19 cellular contexts compared by ENCODE assay signal in the genomic region with DNA sequence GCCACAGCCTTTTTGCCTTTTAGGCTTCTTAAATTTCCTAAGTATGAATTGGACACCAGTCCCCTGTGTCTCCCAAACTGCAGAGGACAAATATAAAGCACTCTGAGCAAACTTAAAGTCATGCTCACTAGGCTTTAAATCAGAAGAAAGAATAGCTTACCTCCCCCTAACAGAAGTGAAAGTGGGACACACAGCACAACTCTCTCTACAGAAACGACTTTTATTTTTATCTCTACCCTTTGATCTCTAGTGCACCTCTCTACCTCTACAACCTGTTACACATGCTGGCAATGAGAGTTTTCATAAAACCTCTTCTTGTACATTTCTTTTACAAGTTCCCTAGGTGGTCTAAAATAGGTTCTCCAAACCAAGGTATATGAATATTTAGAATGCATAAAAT. TPM values are rescaled to one million over a fixed set of nuclear protein-coding genes. Genes with fewer than 3 reads are reported as not detected.
A peak's percentile ranks its signal among the peaks of the same experiment; 100 is the strongest.
DNase-seq lines count a peak whose midpoint lies in the region; ATAC-seq and TF ChIP-seq lines count a peak whose summit lies in the region.
"Had no signal": no experiment of that assay in that cellular context is flagged by ENCODE, and none has a peak within 500 bp of the region (broad histone marks: within the 10 kb centered on the region; RNA-seq: fewer than 3 reads in every experiment).

No MANE protein-coding gene starts in this region.

- H4K20me1 ChIP-seq in DND-41 (ENCODE audit: insufficient read depth, low read length) (no peaks in the 10 kb centered on the region), neural progenitor cell (ENCODE audit: low read depth) (no peaks in the 10 kb centered on the region)

- H3K4me3 Mint-ChIP-seq in CD8-positive, alpha-beta T cell = no peak overlapping the region
- H3K4me3 Mint-ChIP-seq in activated naive CD8-positive, alpha-beta T cell treated with anti-CD3 and anti-CD28 coated beads for 36 hours = peak overlapping the region; percentile 15
- no peak overlapping the region for H3K4me3 Mint-ChIP-seq in neural progenitor cell
- H3K4me3 Mint-ChIP-seq: CD4-positive, CD25-positive, alpha-beta regulatory T cell; HFFc6 had no signal

- no peak overlapping the region for H3K27ac ChIP-seq in CD8-positive, alpha-beta T cell (ENCODE audit: low read depth, low read length)
- H3K27ac ChIP-seq in DND-41 (ENCODE audit: low read length) (no peak overlapping the region), neural progenitor cell (no peak overlapping the region)

- H3K27ac Mint-ChIP-seq in CD8-positive, alpha-beta T cell = no peak overlapping the region
- H3K27ac Mint-ChIP-seq in activated naive CD8-positive, alpha-beta T cell treated with anti-CD3 and anti-CD28 coated beads for 36 hours = peak overlapping the region; percentile 46
- H3K27ac Mint-ChIP-seq in neural progenitor cell = no peak overlapping the region
- H3K27ac Mint-ChIP-seq: CD4-positive, CD25-positive, alpha-beta regulatory T cell; HFFc6 had no signal

- H3K9ac ChIP-seq in DND-41 (ENCODE audit: low read depth, low read length) = no peak overlapping the region
- no peak overlapping the region for H3K9ac ChIP-seq in neural progenitor cell

- intact Hi-C loops in CD8-positive, alpha-beta T cell (cut with DNase I, micrococcal nuclease) = no loop called here

- H3K79me2 ChIP-seq in DND-41 (ENCODE audit: insufficient read depth, low read length) (no peaks in the 10 kb centered on the region), neural progenitor cell (ENCODE audit: low read depth) (peaks cover 13% of the 10 kb centered on the region)

- no peak for DNase-seq in CD8-positive, alpha-beta T cell
- no peak for DNase-seq in DND-41
- no peak for DNase-seq in activated naive CD8-positive, alpha-beta T cell treated with anti-CD3 and anti-CD28 coated beads for 36 hours
- DNase-seq in neural progenitor cell (ENCODE audit: low spot score) = no peak
- DNase-seq in NCI-H510A treated with DMSO at 0.1 percent for 48 hours (lab: John Stamatoyannopoulos, UW) = no peak
- no peak for DNase-seq in NCI-H1694 treated with DMSO at 0.1 percent for 48 hours (lab: John Stamatoyannopoulos, UW)
- DNase-seq: ACHN, BE2C, C1 segment of cervical spinal cord, Caco-2, GDM1, GOT3, H7, HFFc6, IMR-90 had no signal

- peak; percentile 40 for ATAC-seq in CD8-positive, alpha-beta T cell
- ATAC-seq in DND-41 (ENCODE audit: insufficient read depth, low read depth) (peak; percentile 53; the same call in 1 of the 3 replicates), GM21723 (IDR thresholded peaks at IDR 0.05; ENCODE audit: unreplicated experiment) (no peak)
- ATAC-seq: HCT116 had no signal

- H3K4me2 ChIP-seq in DND-41 (ENCODE audit: insufficient read depth, low read length) (no peak overlapping the region), neural progenitor cell (peak overlapping the region; percentile 84)

- no peaks in the 10 kb centered on the region for H3F3A ChIP-seq in neural progenitor cell (ENCODE audit: low read depth)

- CTCF ChIA-PET in CD8-positive, alpha-beta T cell (lab: Charles Lee) = no interaction called here

- no peaks in the 10 kb centered on the region for H3K4me1 ChIP-seq in CD8-positive, alpha-beta T cell (ENCODE audit: insufficient read depth, low read length)
- H3K4me1 ChIP-seq in DND-41 (ENCODE audit: insufficient read depth, low read length) (no peaks in the 10 kb centered on the region), neural progenitor cell (peaks cover 8% of the 10 kb centered on the region)
- H3K4me1 ChIP-seq: BE2C, Caco-2 had no signal

- H3K9me3 Mint-ChIP-seq in CD8-positive, alpha-beta T cell = peaks cover 2% of the 10 kb centered on the region
- no peaks in the 10 kb centered on the region for H3K9me3 Mint-ChIP-seq in activated naive CD8-positive, alpha-beta T cell treated with anti-CD3 and anti-CD28 coated beads for 36 hours
- H3K9me3 Mint-ChIP-seq in neural progenitor cell = peaks cover 5% of the 10 kb centered on the region
- H3K9me3 Mint-ChIP-seq: HFFc6 had no signal

- H3K9me3 ChIP-seq in CD8-positive, alpha-beta T cell (ENCODE audit: low read length) = no peaks in the 10 kb centered on the region
- H3K9me3 ChIP-seq in DND-41 (ENCODE audit: insufficient read depth, low read length, severe bottlenecking) (no peaks in the 10 kb centered on the region), neural progenitor cell (ENCODE audit: low read depth) (no peaks in the 10 kb centered on the region)
- H3K9me3 ChIP-seq: BE2C, Caco-2 had no signal

- no peaks in the 10 kb centered on the region for H3K36me3 ChIP-seq in CD8-positive, alpha-beta T cell (ENCODE audit: insufficient read depth, low read length)
- H3K36me3 ChIP-seq in DND-41 (ENCODE audit: insufficient read depth, low read length) (no peaks in the 10 kb centered on the region), neural progenitor cell (no peaks in the 10 kb centered on the region)
- H3K36me3 ChIP-seq: BE2C had no signal

- no peaks in the 10 kb centered on the region for H3K36me3 Mint-ChIP-seq in CD8-positive, alpha-beta T cell
- peaks cover 4% of the 10 kb centered on the region for H3K36me3 Mint-ChIP-seq in activated naive CD8-positive, alpha-beta T cell treated with anti-CD3 and anti-CD28 coated beads for 36 hours
- H3K36me3 Mint-ChIP-seq in neural progenitor cell = no peaks in the 10 kb centered on the region
- H3K36me3 Mint-ChIP-seq: CD4-positive, CD25-positive, alpha-beta regulatory T cell had no signal

- H3K4me1 Mint-ChIP-seq in CD8-positive, alpha-beta T cell (ENCODE audit: low read depth) = peaks cover 10% of the 10 kb centered on the region
- peaks cover 14% of the 10 kb centered on the region for H3K4me1 Mint-ChIP-seq in activated naive CD8-positive, alpha-beta T cell treated with anti-CD3 and anti-CD28 coated beads for 36 hours
- peaks cover 8% of the 10 kb centered on the region for H3K4me1 Mint-ChIP-seq in neural progenitor cell

- H3K27me3 ChIP-seq in CD8-positive, alpha-beta T cell (ENCODE audit: insufficient read depth, low read length) = no peaks in the 10 kb centered on the region
- H3K27me3 ChIP-seq in DND-41 (ENCODE audit: insufficient read depth, low read length, poor library complexity) (no peaks in the 10 kb centered on the region), neural progenitor cell (no peaks in the 10 kb centered on the region)
- H3K27me3 ChIP-seq: BE2C had no signal

- no peak overlapping the region for H3K4me3 ChIP-seq in CD8-positive, alpha-beta T cell (ENCODE audit: low read depth, low read length)
- H3K4me3 ChIP-seq in DND-41 (ENCODE audit: low read depth in 1 of 2, low read length in 2 of 2) = no peak overlapping the region
- no peak overlapping the region for H3K4me3 ChIP-seq in neural progenitor cell

- no peak overlapping the region for H2AFZ ChIP-seq in DND-41 (ENCODE audit: low read depth, low read length)
- no peak overlapping the region for H2AFZ ChIP-seq in neural progenitor cell (replicated peaks)

- no peak for TF ChIP-seq CTCF in CD8-positive, alpha-beta T cell (IDR thresholded peaks at IDR 0.05)
- TF ChIP-seq CTCF in DND-41 (IDR thresholded peaks at IDR 0.05; ENCODE audit: borderline replicate concordance, extremely low read depth, low read length, poor library complexity, severe bottlenecking) (no peak), neural progenitor cell (IDR thresholded peaks at IDR 0.05) (no peak)

- H3K27me3 Mint-ChIP-seq in CD8-positive, alpha-beta T cell (ENCODE audit: low read depth) = peaks cover 17% of the 10 kb centered on the region
- H3K27me3 Mint-ChIP-seq in activated naive CD8-positive, alpha-beta T cell treated with anti-CD3 and anti-CD28 coated beads for 36 hours = peaks cover 15% of the 10 kb centered on the region
- no peaks in the 10 kb centered on the region for H3K27me3 Mint-ChIP-seq in neural progenitor cell (ENCODE audit: insufficient read depth, low read depth)

- POLR2A ChIA-PET in CD8-positive, alpha-beta T cell (lab: Charles Lee) = no interaction called here

RNA-seq across cellular contexts. Expression of a gene that starts 19.7 kb away (rescaled TPM):
- not detected for total RNA-seq in CD8-positive, alpha-beta T cell
- not detected for total RNA-seq in activated naive CD8-positive, alpha-beta T cell treated with anti-CD3 and anti-CD28 coated beads for 36 hours
- 0.15 and 0.92 TPM in 2 replicates for total RNA-seq in neural progenitor cell (ENCODE audit: low replicate concordance)
- total RNA-seq: Caco-2; CD4-positive, CD25-positive, alpha-beta regulatory T cell; Daoy; H7; HFFc6; IMR-90 had no signal

RNA-seq across cellular contexts. Expression of a gene that starts 45.1 kb away (rescaled TPM):
- 10 to 100 TPM; 46.7 to 51.6 TPM for total RNA-seq in CD8-positive, alpha-beta T cell
- 10 to 100 TPM; 24.3 to 25.6 TPM for total RNA-seq in activated naive CD8-positive, alpha-beta T cell treated with anti-CD3 and anti-CD28 coated beads for 36 hours
- 4.5 and 5.1 TPM in 2 replicates for total RNA-seq in neural progenitor cell (ENCODE audit: low replicate concordance)

RNA-seq across cellular contexts. Expression of a gene that starts 57.7 kb away (rescaled TPM):
- not detected for total RNA-seq in CD8-positive, alpha-beta T cell
- not detected for total RNA-seq in activated naive CD8-positive, alpha-beta T cell treated with anti-CD3 and anti-CD28 coated beads for 36 hours
- total RNA-seq in neural progenitor cell (ENCODE audit: low replicate concordance) = 16.2 and 23.9 TPM in 2 replicates
- total RNA-seq: CD4-positive, CD25-positive, alpha-beta regulatory T cell; Daoy; HFFc6; IMR-90 had no signal

Comparison
In these comparisons a context has a peak if more than half of its experiments do, and no peak if none do; other contexts are left out.
1. RNA of a gene that starts 57.7 kb away (total RNA-seq): 16.2 to 23.9 TPM in neural progenitor cell; not detected in activated naive CD8-positive, alpha-beta T cell treated with anti-CD3 and anti-CD28 coated beads for 36 hours and not detected in CD8-positive, alpha-beta T cell; every median in the first group is over 10 times any median in the second.